ENCODE assay signal across 9 cellular contexts in the genomic region with DNA sequence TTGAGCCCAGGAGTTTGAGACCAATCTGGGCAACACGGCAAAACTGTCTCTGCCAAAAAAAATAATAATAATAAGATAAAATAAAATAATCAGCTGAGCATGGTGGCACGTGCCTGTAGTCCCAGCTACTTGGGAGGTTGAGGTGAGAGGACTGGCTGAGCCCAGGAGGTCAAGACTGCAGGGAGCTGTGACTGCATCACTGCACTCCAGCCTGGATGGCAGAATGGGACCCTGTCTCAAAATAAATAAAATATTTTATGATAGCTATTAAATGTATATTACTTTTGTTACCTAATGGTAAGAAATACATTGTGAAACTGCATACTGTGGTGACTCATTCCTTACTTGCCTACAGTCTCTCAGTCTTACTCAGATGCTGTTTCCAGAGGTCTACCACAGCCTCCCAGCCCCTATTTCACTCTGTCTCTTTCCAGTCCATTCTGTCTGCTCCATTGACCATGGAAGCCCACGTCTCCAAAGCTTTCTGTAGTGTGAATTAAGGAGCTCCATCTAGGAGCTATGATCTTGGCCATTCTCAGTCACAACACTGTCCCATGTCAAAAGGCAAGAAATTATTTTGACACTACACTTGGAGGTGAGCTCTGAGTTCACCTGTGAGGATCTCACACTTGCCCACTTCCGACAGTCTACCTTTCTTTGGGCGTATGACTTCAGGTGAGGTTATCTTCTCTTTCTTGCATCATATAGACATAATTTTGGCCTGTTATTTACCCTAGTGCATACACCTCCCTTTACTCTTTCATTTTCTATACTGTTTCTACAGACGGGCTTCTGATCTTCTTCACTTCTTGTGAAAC. TPM values are rescaled to one million over a fixed set of nuclear protein-coding genes. Genes with fewer than 3 reads are reported as not detected.
A peak's percentile ranks its signal among the peaks of the same experiment; 100 is the strongest.
DNase-seq lines count a peak whose midpoint lies in the region; ATAC-seq and TF ChIP-seq lines count a peak whose summit lies in the region.
"Had no signal": no experiment of that assay in that cellular context is flagged by ENCODE, and none has a peak within 500 bp of the region (broad histone marks: within the 10 kb centered on the region; RNA-seq: fewer than 3 reads in every experiment).

No MANE protein-coding gene starts in this region.

- ATAC-seq in GM18861 (IDR thresholded peaks at IDR 0.05; ENCODE audit: unreplicated experiment) (peak; percentile 87), HG02623 (IDR thresholded peaks at IDR 0.05; ENCODE audit: unreplicated experiment) (peak; percentile 96), Right ventricle myocardium inferior (no peak)

- H3K4me3 ChIP-seq in sigmoid colon: no peak overlapping the region
- H3K4me3 ChIP-seq in tibial artery: no peak overlapping the region
- H3K4me3 ChIP-seq: thoracic aorta had no signal

- H3K27me3 ChIP-seq in sigmoid colon (no peaks in the 10 kb centered on the region), tibial artery (no peaks in the 10 kb centered on the region)

- 77 to 85% methylated on average over 6 of the region's 6 CpGs for WGBS in sigmoid colon, 2 donors

- intact Hi-C loops in sigmoid colon (cut with DNase I): no loop called here
- intact Hi-C loops in tibial artery (cut with DNase I; ENCODE audit: low total_unique reads): no loop called here
- intact Hi-C loops in Right ventricle myocardium inferior (cut with DNase I): no loop called here

- no peak overlapping the region for H3K27ac ChIP-seq in sigmoid colon
- H3K27ac ChIP-seq in tibial artery: no peak overlapping the region
- H3K27ac ChIP-seq: thoracic aorta had no signal

- peak; percentile 66 for DNase-seq in RKO (ENCODE audit: low spot score)
- peak; percentile 86 for DNase-seq in iris pigment epithelial cell (ENCODE audit: low read depth)
- DNase-seq in sigmoid colon: no peak
- DNase-seq in NCI-H2196 (lab: John Stamatoyannopoulos, UW; ENCODE audit: unreplicated experiment): no peak
- no peak for DNase-seq in tibial artery
- DNase-seq in Right ventricle myocardium inferior (ENCODE audit: missing footprints): no peak

- no peak for TF ChIP-seq POLR2A in sigmoid colon (IDR thresholded peaks at IDR 0.05)

- no peaks in the 10 kb centered on the region for H3K4me1 ChIP-seq in sigmoid colon
- H3K4me1 ChIP-seq in tibial artery: peaks cover 0 to 4% (median 0%) of the 10 kb centered on the region in 4 donors

- TF ChIP-seq CTCF in sigmoid colon (IDR thresholded peaks at IDR 0.05) (no peak), tibial artery (IDR thresholded peaks at IDR 0.05) (no peak)

- H3K36me3 ChIP-seq in sigmoid colon (no peaks in the 10 kb centered on the region), tibial artery (no peaks in the 10 kb centered on the region)
- H3K36me3 ChIP-seq: thoracic aorta had no signal

- H3K9me3 ChIP-seq in sigmoid colon: no peaks in the 10 kb centered on the region
- no peaks in the 10 kb centered on the region for H3K9me3 ChIP-seq in tibial artery
- H3K9me3 ChIP-seq: thoracic aorta had no signal

- TF ChIP-seq EP300 in sigmoid colon (IDR thresholded peaks at IDR 0.05): no peak

RNA-seq across cellular contexts. Expression of a gene that starts 22.4 kb away (rescaled TPM):
- total RNA-seq in sigmoid colon: 10 to 100 TPM; 48.5 to 68.1 (median 63.1) TPM
- 10 to 100 TPM; 42.6 to 72.6 (median 60.1) TPM for polyA plus RNA-seq in sigmoid colon
- 35.5 TPM for total RNA-seq in Right ventricle myocardium inferior

Comparison
In these comparisons a context has a peak if more than half of its experiments do, and no peak if none do; other contexts are left out.
1. DNase-seq: peak in RKO (single experiment) and iris pigment epithelial cell (single experiment); none in sigmoid colon (single experiment), NCI-H2196 (single experiment), tibial artery (0 of 2) and Right ventricle myocardium inferior (single experiment).